Comparison of ENCODE assay signal across 10 cellular contexts in genomic region chr14:92531151-92531873, GRCh38. TPM values are rescaled to one million over a fixed set of nuclear protein-coding genes. Genes with fewer than 3 reads are reported as not detected.
DNase-seq lines count a peak whose midpoint lies in the region; ATAC-seq and TF ChIP-seq lines count a peak whose summit lies in the region.
"Had no signal": no experiment of that assay in that cellular context is flagged by ENCODE, and none has a peak within 500 bp of the region (broad histone marks: within the 10 kb centered on the region; RNA-seq: fewer than 3 reads in every experiment).

No MANE protein-coding gene starts in this region.

- no peak overlapping the region for H3K4me3 ChIP-seq in upper lobe of left lung
- H3K4me3 ChIP-seq: esophagus squamous epithelium had no signal

- H3K27me3 ChIP-seq in upper lobe of left lung: no peaks in the 10 kb centered on the region
- H3K27me3 ChIP-seq: esophagus squamous epithelium had no signal

- H3K27ac Mint-ChIP-seq in activated CD4-positive, alpha-beta memory T cell treated with anti-CD3 and anti-CD28 coated beads for 36 hours: peak overlapping the region; percentile 40
- H3K27ac Mint-ChIP-seq in activated CD4-positive, alpha-beta memory T cell treated with anti-CD3 and anti-CD28 coated beads, Interleukin-2, amount 10 ng/mL, durations not matched to agents 7 days and 5 days: no peak overlapping the region
- H3K27ac Mint-ChIP-seq in activated T-cell treated with anti-CD3 and anti-CD28 coated beads, Interleukin-2, amount 50 U/mL, for 24 hours: peak overlapping the region; percentile 98
- H3K27ac Mint-ChIP-seq in naive B cell: peak overlapping the region; percentile 39 to 97 (median 92)

- peak in 2 of 4 donors; percentile 48 to 77 for TF ChIP-seq POLR2A in upper lobe of left lung (IDR thresholded peaks at IDR 0.05)

- POLR2A ChIA-PET in activated CD4-positive, alpha-beta memory T cell treated with anti-CD3 and anti-CD28 coated beads for 36 hours (lab: Charles Lee): no interaction called here
- POLR2A ChIA-PET in activated CD4-positive, alpha-beta memory T cell treated with anti-CD3 and anti-CD28 coated beads, Interleukin-2, amount 10 ng/mL, durations not matched to agents 7 days and 5 days (lab: Charles Lee): no interaction called here

- H3K27me3 Mint-ChIP-seq in activated CD4-positive, alpha-beta memory T cell treated with anti-CD3 and anti-CD28 coated beads for 36 hours: peaks cover 1% of the 10 kb centered on the region
- peaks cover 6% of the 10 kb centered on the region for H3K27me3 Mint-ChIP-seq in activated CD4-positive, alpha-beta memory T cell treated with anti-CD3 and anti-CD28 coated beads, Interleukin-2, amount 10 ng/mL, durations not matched to agents 7 days and 5 days
- no peaks in the 10 kb centered on the region for H3K27me3 Mint-ChIP-seq in activated T-cell treated with anti-CD3 and anti-CD28 coated beads, Interleukin-2, amount 50 U/mL, for 24 hours
- H3K27me3 Mint-ChIP-seq in naive B cell: no peaks in the 10 kb centered on the region

- WGBS in upper lobe of left lung, 2 donors: 68 to 74% methylated on average over 13 to 14 of the region's 14 CpGs

- H3K4me1 Mint-ChIP-seq in activated CD4-positive, alpha-beta memory T cell treated with anti-CD3 and anti-CD28 coated beads for 36 hours (ENCODE audit: low read depth): peaks cover 31% of the 10 kb centered on the region
- H3K4me1 Mint-ChIP-seq in activated CD4-positive, alpha-beta memory T cell treated with anti-CD3 and anti-CD28 coated beads, Interleukin-2, amount 10 ng/mL, durations not matched to agents 7 days and 5 days: peaks cover 36% of the 10 kb centered on the region
- H3K4me1 Mint-ChIP-seq in activated T-cell treated with anti-CD3 and anti-CD28 coated beads, Interleukin-2, amount 50 U/mL, for 24 hours (ENCODE audit: low read depth): peaks cover 87% of the 10 kb centered on the region
- H3K4me1 Mint-ChIP-seq in naive B cell: peaks cover 25 to 54% (median 39%) of the 10 kb centered on the region in 3 donors

- ATAC-seq in naive B cell (ENCODE audit: low read depth in 2 of 2) (peak; percentile 77 to 86), upper lobe of left lung (ENCODE audit: low FRiP score in 2 of 2) (peak; percentile 64 to 65), GM21723 (IDR thresholded peaks at IDR 0.05; ENCODE audit: unreplicated experiment) (no peak), GM21526 (IDR thresholded peaks at IDR 0.05; ENCODE audit: low FRiP score, unreplicated experiment) (no peak)

- H3K4me3 Mint-ChIP-seq in activated CD4-positive, alpha-beta memory T cell treated with anti-CD3 and anti-CD28 coated beads for 36 hours: no peak overlapping the region
- no peak overlapping the region for H3K4me3 Mint-ChIP-seq in activated CD4-positive, alpha-beta memory T cell treated with anti-CD3 and anti-CD28 coated beads, Interleukin-2, amount 10 ng/mL, durations not matched to agents 7 days and 5 days
- H3K4me3 Mint-ChIP-seq in activated T-cell treated with anti-CD3 and anti-CD28 coated beads, Interleukin-2, amount 50 U/mL, for 24 hours: peak overlapping the region; percentile 53
- peak overlapping the region in 5 of 8 donors; percentile 29 to 73 (median 51) for H3K4me3 Mint-ChIP-seq in naive B cell
- H3K4me3 Mint-ChIP-seq: neural crest cell had no signal

- TF ChIP-seq CTCF in upper lobe of left lung (IDR thresholded peaks at IDR 0.05): no peak

- CTCF ChIA-PET in activated CD4-positive, alpha-beta memory T cell treated with anti-CD3 and anti-CD28 coated beads for 36 hours (lab: Charles Lee): no interaction called here
- CTCF ChIA-PET in activated CD4-positive, alpha-beta memory T cell treated with anti-CD3 and anti-CD28 coated beads, Interleukin-2, amount 10 ng/mL, durations not matched to agents 7 days and 5 days (lab: Charles Lee): no interaction called here

- H3K4me1 ChIP-seq in upper lobe of left lung: peaks cover 22 to 37% (median 28%) of the 10 kb centered on the region in 4 donors

- intact Hi-C loops in activated CD4-positive, alpha-beta memory T cell treated with anti-CD3 and anti-CD28 coated beads for 36 hours (cut with micrococcal nuclease): no loop called here

- no peaks in the 10 kb centered on the region for H3K9me3 Mint-ChIP-seq in activated CD4-positive, alpha-beta memory T cell treated with anti-CD3 and anti-CD28 coated beads for 36 hours
- H3K9me3 Mint-ChIP-seq in activated CD4-positive, alpha-beta memory T cell treated with anti-CD3 and anti-CD28 coated beads, Interleukin-2, amount 10 ng/mL, durations not matched to agents 7 days and 5 days: no peaks in the 10 kb centered on the region
- no peaks in the 10 kb centered on the region for H3K9me3 Mint-ChIP-seq in activated T-cell treated with anti-CD3 and anti-CD28 coated beads, Interleukin-2, amount 50 U/mL, for 24 hours
- H3K9me3 Mint-ChIP-seq in naive B cell: no peaks in the 10 kb centered on the region
- H3K9me3 Mint-ChIP-seq: neural crest cell had no signal

- DNase-seq in activated CD4-positive, alpha-beta memory T cell treated with anti-CD3 and anti-CD28 coated beads for 36 hours: peak; percentile 34
- DNase-seq in activated CD4-positive, alpha-beta memory T cell treated with anti-CD3 and anti-CD28 coated beads, Interleukin-2, amount 10 ng/mL, durations not matched to agents 7 days and 5 days: no peak
- peak; percentile 78 for DNase-seq in activated T-cell treated with anti-CD3 and anti-CD28 coated beads, Interleukin-2, amount 50 U/mL, for 24 hours
- DNase-seq in naive B cell (no peak), upper lobe of left lung (peak in 1 of 2 donors; percentile 81), SHP77 (lab: John Stamatoyannopoulos, UW) (no peak)
- DNase-seq: esophagus squamous epithelium had no signal

- no peaks in the 10 kb centered on the region for H3K36me3 ChIP-seq in upper lobe of left lung
- H3K36me3 ChIP-seq: esophagus squamous epithelium had no signal

- H3K27ac ChIP-seq in upper lobe of left lung: peak overlapping the region; percentile 30 to 72 (median 60)

- H3K36me3 Mint-ChIP-seq in activated CD4-positive, alpha-beta memory T cell treated with anti-CD3 and anti-CD28 coated beads for 36 hours: no peaks in the 10 kb centered on the region
- H3K36me3 Mint-ChIP-seq in activated CD4-positive, alpha-beta memory T cell treated with anti-CD3 and anti-CD28 coated beads, Interleukin-2, amount 10 ng/mL, durations not matched to agents 7 days and 5 days (ENCODE audit: low read depth): no peaks in the 10 kb centered on the region
- peaks cover 11% of the 10 kb centered on the region for H3K36me3 Mint-ChIP-seq in activated T-cell treated with anti-CD3 and anti-CD28 coated beads, Interleukin-2, amount 50 U/mL, for 24 hours (ENCODE audit: low read depth)
- H3K36me3 Mint-ChIP-seq in naive B cell: no peaks in the 10 kb centered on the region

- no peaks in the 10 kb centered on the region for H3K9me3 ChIP-seq in upper lobe of left lung
- H3K9me3 ChIP-seq: esophagus squamous epithelium had no signal

- peak in 1 of 4 donors; percentile 79 for TF ChIP-seq EP300 in upper lobe of left lung (IDR thresholded peaks at IDR 0.05)

RNA-seq across cellular contexts. Expression of gene RIN3, which starts 17.7 kb away (rescaled TPM):
- total RNA-seq in activated CD4-positive, alpha-beta memory T cell treated with anti-CD3 and anti-CD28 coated beads for 36 hours: 10 to 100 TPM; 17.5 to 18.8 TPM
- total RNA-seq in activated CD4-positive, alpha-beta memory T cell treated with anti-CD3 and anti-CD28 coated beads, Interleukin-2, amount 10 ng/mL, durations not matched to agents 7 days and 5 days: 10 to 100 TPM; 29.3 to 31.5 TPM
- polyA plus RNA-seq in naive B cell (ENCODE audit: low read depth in 6 of 6): 10 to 100 TPM in 5 of 6 donors, 1 to 10 TPM in 1; 7.6 to 43.7 (median 24.5) TPM
- 10 to 100 TPM; 19.0 to 88.0 (median 59.7) TPM for total RNA-seq in upper lobe of left lung

Comparison
In these comparisons a context has a peak if more than half of its experiments do, and no peak if none do; other contexts are left out.
1. DNase-seq: peak in activated CD4-positive, alpha-beta memory T cell treated with anti-CD3 and anti-CD28 coated beads for 36 hours (single experiment) and activated T-cell treated with anti-CD3 and anti-CD28 coated beads, Interleukin-2, amount 50 U/mL, for 24 hours (single experiment); none in activated CD4-positive, alpha-beta memory T cell treated with anti-CD3 and anti-CD28 coated beads, Interleukin-2, amount 10 ng/mL, durations not matched to agents 7 days and 5 days (single experiment), naive B cell (single experiment) and SHP77 (0 of 2).
2. H3K4me3 Mint-ChIP-seq: peak in activated T-cell treated with anti-CD3 and anti-CD28 coated beads, Interleukin-2, amount 50 U/mL, for 24 hours (single experiment) and naive B cell (5 of 8); none in activated CD4-positive, alpha-beta memory T cell treated with anti-CD3 and anti-CD28 coated beads for 36 hours (single experiment) and activated CD4-positive, alpha-beta memory T cell treated with anti-CD3 and anti-CD28 coated beads, Interleukin-2, amount 10 ng/mL, durations not matched to agents 7 days and 5 days (single experiment).
3. ATAC-seq: peak in naive B cell (2 of 2) and upper lobe of left lung (2 of 2); none in GM21723 (single experiment) and GM21526 (single experiment).